23 cellular contexts compared by ENCODE assay signal in genomic region chr1:176741181-176741580, GRCh38.
"Had no signal": no experiment of that assay in that cellular context is flagged by ENCODE, and none has a peak within 500 bp of the region (broad histone marks: within the 10 kb centered on the region; RNA-seq: fewer than 3 reads in every experiment).

No MANE protein-coding gene starts in this region.

- H3K27ac ChIP-seq: colonic mucosa, coronary artery, dorsolateral prefrontal cortex, epithelial cell of prostate, esophagus muscularis mucosa, esophagus squamous epithelium, foreskin keratinocyte, gastrocnemius medialis, gastroesophageal sphincter, heart right ventricle had no signal

- H3K36me3 ChIP-seq: colonic mucosa, esophagus muscularis mucosa, esophagus squamous epithelium, gastrocnemius medialis, gastroesophageal sphincter, heart right ventricle had no signal

- H3K27me3 ChIP-seq: colonic mucosa, dorsolateral prefrontal cortex, esophagus squamous epithelium, gastrocnemius medialis, gastroesophageal sphincter, heart right ventricle had no signal

- ATAC-seq: effector memory CD8-positive, alpha-beta T cell; esophagus mucosa; foreskin keratinocyte; gastrocnemius medialis; gastroesophageal sphincter had no signal

- H3K4me3 ChIP-seq: colonic mucosa, coronary artery, dorsolateral prefrontal cortex, esophagus muscularis mucosa, esophagus squamous epithelium, gastrocnemius medialis, gastroesophageal sphincter, heart right ventricle had no signal

- H3K9me3 ChIP-seq: colonic mucosa, esophagus muscularis mucosa, esophagus squamous epithelium, gastrocnemius medialis, gastroesophageal sphincter, heart right ventricle had no signal

- H3K4me1 ChIP-seq: colonic mucosa, esophagus muscularis mucosa, esophagus squamous epithelium, foreskin keratinocyte, gastrocnemius medialis, gastroesophageal sphincter, heart right ventricle had no signal

- DNase-seq: colonic mucosa; cortex of kidney; dermis blood vessel endothelial cell; dorsolateral prefrontal cortex; effector CD4-positive, alpha-beta T cell; effector CD8-positive, alpha-beta T cell; effector memory CD4-positive, alpha-beta T cell; effector memory CD8-positive, alpha-beta T cell; endodermal cell; erythroblast; esophagus squamous epithelium; foreskin fibroblast; foreskin keratinocyte; foreskin melanocyte; gastrocnemius medialis; glutamatergic neuron; head of caudate nucleus; heart right ventricle had no signal
